ENCODE assay signal across 9 cellular contexts in genomic region chr11:121293276-121293569, GRCh38. TPM values are rescaled to one million over a fixed set of nuclear protein-coding genes. Genes with fewer than 3 reads are reported as not detected.
DNase-seq lines count a peak whose midpoint lies in the region; ATAC-seq, FAIRE-seq and TF ChIP-seq lines count a peak whose summit lies in the region.
"Had no signal": no experiment of that assay in that cellular context is flagged by ENCODE, and none has a peak within 500 bp of the region (broad histone marks: within the 10 kb centered on the region; RNA-seq: fewer than 3 reads in every experiment).

No MANE protein-coding gene starts in this region.

- H4K20me1 ChIP-seq in HepG2 (ENCODE audit: insufficient read depth, low read length), result peaks cover 34% of the 10 kb centered on the region

- 0% methylated on average over 5 of the region's 5 CpGs for WGBS in HepG2 (ENCODE audit: low lambda C conversion rate)

- POLR2A ChIA-PET in HepG2 (lab: Yijun Ruan, JAX), result no interaction called here

- CTCF ChIA-PET in HepG2 (lab: Yijun Ruan, JAX; ENCODE audit: low intra/inter-chr PET ratio, low total read pairs), result no interaction called here

- TF ChIP-seq CTCF in astrocyte of the spinal cord (IDR thresholded peaks at IDR 0.05; ENCODE audit: low read depth, low read length), result no peak
- TF ChIP-seq CTCF in HepG2 (CRISPR knock-in tag; IDR thresholded peaks at IDR 0.05), result no peak
- no peak for TF ChIP-seq CTCF in tibial artery (IDR thresholded peaks at IDR 0.05)

- peak overlapping the region; percentile 91 for H3K9ac ChIP-seq in HepG2 (ENCODE audit: insufficient read depth, low read depth, low read length)

- no TSS peak for BruUV-seq in HepG2 (replicated peaks; lab: Mats Ljungman, UMichigan)

- TF ChIP-seq RAD21 in HepG2 (CRISPR knock-in tag; IDR thresholded peaks at IDR 0.05), result no peak

- no peaks in the 10 kb centered on the region for H3K9me3 Mint-ChIP-seq in activated T-cell treated with anti-CD3 and anti-CD28 coated beads, Interleukin-2, amount 50 U/mL, for 4 hours

- H3K36me3 ChIP-seq in HepG2 (replicated peaks in 1 of 2; ENCODE audit: control insufficient read depth in 1 of 2, insufficient read depth in 2 of 2, low read length in 2 of 2) (peaks cover 0 to 2% of the 10 kb centered on the region in 2 experiments; a peak in 1 of 5 replicates), tibial artery (no peaks in the 10 kb centered on the region)

- no peak for TF ChIP-seq POLR2A in HepG2 (IDR thresholded peaks at IDR 0.05; ENCODE audit: insufficient read depth in 1 of 2, low read depth in 2 of 2, low read length in 2 of 2)

- H3K4me1 ChIP-seq in HepG2 (ENCODE audit: insufficient read depth, low read length) (peaks cover 48% of the 10 kb centered on the region), tibial artery (peaks cover 0 to 18% (median 7%) of the 10 kb centered on the region in 4 donors)

- in situ Hi-C loops in astrocyte of the spinal cord (cut with HindIII; ENCODE audit: low sequenced_read_pairs) (no loop called here), HepG2 (cut with HindIII; ENCODE audit: extremely low pct_ligation_motif_present, low pct_unique_long_range_greater_than_20kb) (no loop called here)

- no peaks in the 10 kb centered on the region for H3K27me3 Mint-ChIP-seq in activated T-cell treated with anti-CD3 and anti-CD28 coated beads, Interleukin-2, amount 50 U/mL, for 4 hours (ENCODE audit: low read depth)

- H3K36me3 Mint-ChIP-seq in activated T-cell treated with anti-CD3 and anti-CD28 coated beads, Interleukin-2, amount 50 U/mL, for 4 hours (ENCODE audit: insufficient read depth), result peaks cover 6% of the 10 kb centered on the region

- H3K79me2 ChIP-seq in HepG2 (ENCODE audit: insufficient read depth, low read length), result peaks cover 54% of the 10 kb centered on the region

- FAIRE-seq in HepG2 (lab: Jason Lieb, UNC), result no peak
- FAIRE-seq: endometrium had no signal

- no peak overlapping the region for H2AFZ ChIP-seq in HepG2 (ENCODE audit: low read length)

- peaks cover 42% of the 10 kb centered on the region for H3K4me1 Mint-ChIP-seq in activated T-cell treated with anti-CD3 and anti-CD28 coated beads, Interleukin-2, amount 50 U/mL, for 4 hours (ENCODE audit: low read depth)

- H3K27ac ChIP-seq in HepG2 (ENCODE audit: extremely low read length, insufficient read depth, low read length) (peak overlapping the region; percentile 66), tibial artery (peak overlapping the region; percentile 88 to 89)

- H3K9me3 ChIP-seq in HepG2 (ENCODE audit: low read length) (no peaks in the 10 kb centered on the region), tibial artery (no peaks in the 10 kb centered on the region)

- H3K4me3 Mint-ChIP-seq in activated T-cell treated with anti-CD3 and anti-CD28 coated beads, Interleukin-2, amount 50 U/mL, for 4 hours, result peak overlapping the region; percentile 96

- H3K4me2 ChIP-seq in HepG2 (ENCODE audit: low read depth, low read length), result peak overlapping the region; percentile 100

- ATAC-seq in activated T-cell treated with anti-CD3 and anti-CD28 coated beads, Interleukin-2, amount 50 U/mL, for 4 hours, result no peak
- ATAC-seq in HepG2, result peak; percentile 21
- no peak for ATAC-seq in GM18907 (IDR thresholded peaks at IDR 0.05; ENCODE audit: unreplicated experiment)
- no peak for ATAC-seq in HG02763 (IDR thresholded peaks at IDR 0.05; ENCODE audit: unreplicated experiment)

- H3K4me3 ChIP-seq in astrocyte of the spinal cord (ENCODE audit: low read depth, low read length) (peak overlapping the region; percentile 83), HepG2 (replicated peaks in 1 of 3; ENCODE audit: insufficient read depth in 1 of 3, low read depth in 2 of 3, low read length in 3 of 3) (peak overlapping the region; percentile 83 to 93 (median 90)), tibial artery (peak overlapping the region; percentile 73 to 82)

- H3K27me3 ChIP-seq in HepG2 (ENCODE audit: control insufficient read depth in 1 of 2, insufficient read depth in 2 of 2, low read length in 2 of 2), result peaks cover 0 to 10% of the 10 kb centered on the region in 2 experiments; a peak in 1 of 5 replicates
- H3K27me3 ChIP-seq in tibial artery, result no peaks in the 10 kb centered on the region

- DNase-seq in activated T-cell treated with anti-CD3 and anti-CD28 coated beads, Interleukin-2, amount 50 U/mL, for 4 hours, result no peak
- no peak for DNase-seq in activated T-cell treated with anti-CD3 and anti-CD28 coated beads, Interleukin-2, amount 50 U/mL, for 48 hours
- DNase-seq in astrocyte of the spinal cord (ENCODE audit: low read depth, low spot score), result peak; percentile 61
- DNase-seq in HepG2 (ENCODE audit: low spot score), result peak; percentile 12
- DNase-seq in tibial artery, result no peak
- DNase-seq in amniotic stem cell (lab: John Stamatoyannopoulos, UW), result no peak

- no peak for TF ChIP-seq EP300 in HepG2 (IDR thresholded peaks at IDR 0.05; ENCODE audit: low read depth in 2 of 2, low read length in 2 of 2)
- TF ChIP-seq EP300 in HepG2 (CRISPR knock-in tag; IDR thresholded peaks at IDR 0.05; ENCODE audit: borderline replicate concordance), result no peak

- intact Hi-C loops in HepG2 (cut with micrococcal nuclease; ENCODE audit: unreplicated experiment), result no loop called here
- intact Hi-C loops in tibial artery (cut with DNase I; ENCODE audit: low total_unique reads), result no loop called here

TF ChIP-seq in HepG2, 621 proteins besides CTCF, POLR2A, EP300 and RAD21:
- TF ChIP-seq ZNF850 (CRISPR knock-in tag; conservative IDR thresholded peaks at IDR 0.05) (0 out of 2 replicates have a peak, but pooled peaks have one; percentile 8), ZBTB3 (CRISPR knock-in tag; IDR thresholded peaks at IDR 0.05; ENCODE audit: borderline replicate concordance, low read depth) (no peak), ASH2L (IDR thresholded peaks at IDR 0.05; ENCODE audit: insufficient read length, low read depth, low read length) (peak; percentile 15), PLSCR1 (CRISPR knock-in tag; IDR thresholded peaks at IDR 0.05; ENCODE audit: borderline replicate concordance) (0 out of 2 replicates have a peak, but pooled peaks have one; percentile 66)

RNA-seq across cellular contexts. Expression of gene SC5D, which starts 0.7 kb away (rescaled TPM):
- 10 to 100 TPM; 15.7 to 16.5 (median 16.4) TPM for total RNA-seq in activated T-cell treated with anti-CD3 and anti-CD28 coated beads, Interleukin-2, amount 50 U/mL, for 4 hours
- 48.6 and 84.4 TPM in 2 replicates for total RNA-seq in HepG2 (2016; rRNA removed; fragmentation: Illumina TruSeq; extraction: Trizol)
- 9.4 and 11.7 TPM in 2 replicates for total RNA-seq in HepG2 (2016; cell fraction: cytosol; rRNA removed; fragmentation: Illumina TruSeq; extraction: Trizol; ENCODE audit: low read depth)
- 49.0 and 80.4 TPM in 2 replicates for total RNA-seq in HepG2 (2016; cell fraction: insoluble cytoplasmic fraction; rRNA removed; fragmentation: Illumina TruSeq; extraction: Trizol)
- 18.2 and 23.9 TPM in 2 replicates for total RNA-seq in HepG2 (2016; cell fraction: membrane; rRNA removed; fragmentation: Illumina TruSeq; extraction: Trizol)
- 88.0 and 105 TPM in 2 replicates for total RNA-seq in HepG2 (2016; cell fraction: nucleus; rRNA removed; fragmentation: Illumina TruSeq; extraction: Trizol)
- 155 and 186 TPM in 2 replicates for polyA plus RNA-seq in HepG2 (2011; rRNA removed)
- 29.9 and 67.8 TPM in 2 replicates for polyA plus RNA-seq in HepG2 (2011; cell fraction: cytosol; rRNA removed)
- polyA plus RNA-seq in HepG2 (2011; cell fraction: nucleus; rRNA removed), result 12.9 and 36.4 TPM in 2 replicates
- 147 and 186 TPM in 2 replicates for polyA plus RNA-seq in HepG2 (2012)
- polyA plus RNA-seq in HepG2 (2016; cell fraction: cytosol; fragmentation: Illumina TruSeq; extraction: Trizol; ENCODE audit: low read depth), result 8.7 and 9.0 TPM in 2 replicates
- 58.1 and 58.6 TPM in 2 replicates for polyA plus RNA-seq in HepG2 (2016; cell fraction: insoluble cytoplasmic fraction; fragmentation: Illumina TruSeq; extraction: Trizol; ENCODE audit: low read depth)
- polyA plus RNA-seq in HepG2 (2016; cell fraction: membrane; fragmentation: Illumina TruSeq; extraction: Trizol; ENCODE audit: low read depth), result 16.3 and 18.5 TPM in 2 replicates
- 135 and 141 TPM in 2 replicates for polyA plus RNA-seq in HepG2 (2016; cell fraction: nucleus; fragmentation: Illumina TruSeq; extraction: Trizol; ENCODE audit: insufficient read depth, low read depth)
- polyA minus RNA-seq in HepG2 (2011; rRNA and poly(A)+ RNA removed; ENCODE audit: low replicate concordance), result 28.6 and 108 TPM in 2 replicates
- 100 and 145 TPM in 2 replicates for polyA minus RNA-seq in HepG2 (2011; cell fraction: cytosol; rRNA and poly(A)+ RNA removed)
- polyA minus RNA-seq in HepG2 (2011; cell fraction: nucleus; rRNA and poly(A)+ RNA removed), result 50.2 and 78.9 TPM in 2 replicates

Comparison
In these comparisons a context has a peak if more than half of its experiments do, and no peak if none do; other contexts are left out.
1. DNase-seq: peak in astrocyte of the spinal cord (single experiment) and HepG2 (single experiment); none in activated T-cell treated with anti-CD3 and anti-CD28 coated beads, Interleukin-2, amount 50 U/mL, for 4 hours (single experiment), activated T-cell treated with anti-CD3 and anti-CD28 coated beads, Interleukin-2, amount 50 U/mL, for 48 hours (0 of 2), tibial artery (0 of 2) and amniotic stem cell (single experiment).
2. Peak in every context shown above with its lines, with median percentiles within 50 percentile points of each other: H3K4me3 ChIP-seq.